30 cellular contexts compared by ENCODE assay signal in genomic region chr13:38743499-38743898, GRCh38. TPM values are rescaled to one million over a fixed set of nuclear protein-coding genes. Genes with fewer than 3 reads are reported as not detected.
"Had no signal": no experiment of that assay in that cellular context is flagged by ENCODE, and none has a peak within 500 bp of the region (broad histone marks: within the 10 kb centered on the region; RNA-seq: fewer than 3 reads in every experiment).

No MANE protein-coding gene starts in this region.

- DNase-seq: activated B cell treated with CpG ODN at 0.5 μM for 24 hours; activated CD4-positive, alpha-beta T cell treated with anti-CD3 and anti-CD28 coated beads for 36 hours; activated CD4-positive, alpha-beta T cell treated with anti-CD3 and anti-CD28 coated beads, Interleukin-2, amount 50 U/mL, for 4 hours; activated CD8-positive, alpha-beta memory T cell treated with anti-CD3 and anti-CD28 coated beads for 24 hours; activated CD8-positive, alpha-beta memory T cell treated with anti-CD3 and anti-CD28 coated beads, Interleukin-2, amount 50 U/mL, for 4 hours; activated naive CD4-positive, alpha-beta T cell; activated T-cell treated with anti-CD3 and anti-CD28 coated beads, Interleukin-2, amount 50 U/mL, for 4 hours; adrenal gland; brain microvascular endothelial cell; central memory CD4-positive, alpha-beta T cell; effector memory CD4-positive, alpha-beta T cell; glutamatergic neuron; hippocampal formation; retina; sigmoid colon; stimulated activated CD4-positive, alpha-beta T cell treated with anti-CD3 and anti-CD28 coated beads, Interleukin-2, amount 100 ng/mL, for 48 hours; stimulated activated CD8-positive, alpha-beta memory T cell treated with anti-CD3 and anti-CD28 coated beads, Interleukin-4, amount 100 ng/mL, for 48 hours; stimulated activated naive B cell treated with anti-CD40 and anti-IgM and Interleukin-4, amounts not matched to agents 10 μg/mL and 1 μg/mL and 100 μg/mL, for 72 hours; T1000; trophoblast cell; uterus had no signal

- H3K27me3 Mint-ChIP-seq: memory B cell; stimulated activated naive B cell treated with anti-CD40 and anti-IgM and Interleukin-4, amounts not matched to agents 10 μg/mL and 1 μg/mL and 100 μg/mL, for 72 hours had no signal

- H3K36me3 Mint-ChIP-seq: activated naive CD8-positive, alpha-beta T cell; memory B cell; stimulated activated naive B cell treated with anti-CD40 and anti-IgM and Interleukin-4, amounts not matched to agents 10 μg/mL and 1 μg/mL and 100 μg/mL, for 72 hours had no signal

- H3K4me3 Mint-ChIP-seq: activated B cell treated with CpG ODN at 0.5 μM for 24 hours; activated CD4-positive, alpha-beta T cell treated with anti-CD3 and anti-CD28 coated beads for 36 hours; activated naive CD8-positive, alpha-beta T cell; activated T-cell treated with anti-CD3 and anti-CD28 coated beads, Interleukin-2, amount 50 U/mL, for 4 hours; memory B cell; nephron; stimulated activated naive B cell treated with anti-CD40 and anti-IgM and Interleukin-4, amounts not matched to agents 10 μg/mL and 1 μg/mL and 100 μg/mL, for 72 hours had no signal

- H3K27ac Mint-ChIP-seq: activated B cell treated with CpG ODN at 0.5 μM for 24 hours; activated CD4-positive, alpha-beta T cell treated with anti-CD3 and anti-CD28 coated beads for 36 hours; activated naive CD8-positive, alpha-beta T cell; activated T-helper 2 cell treated with anti-CD3 and anti-CD28 coated beads, Interferon-gamma antibody, Interleukin-2, Interleukin-4, amounts not matched to agents 10 μg/mL and 5 μg/mL and 100 μg/mL, durations not matched to agents 14 hours and 24 hours and 36 hours; memory B cell; nephron; stimulated activated naive B cell treated with anti-CD40 and anti-IgM and Interleukin-4, amounts not matched to agents 10 μg/mL and 1 μg/mL and 100 μg/mL, for 72 hours had no signal

- H3K4me2 ChIP-seq: smooth muscle cell had no signal

- H3K4me1 ChIP-seq: adrenal gland, ascending aorta, uterus had no signal

- H3K9me3 Mint-ChIP-seq: activated B cell treated with CpG ODN at 0.5 μM for 24 hours; activated T-cell treated with anti-CD3 and anti-CD28 coated beads, Interleukin-2, amount 50 U/mL, for 4 hours; activated T-helper 2 cell treated with anti-CD3 and anti-CD28 coated beads, Interferon-gamma antibody, Interleukin-2, Interleukin-4, amounts not matched to agents 10 μg/mL and 5 μg/mL and 100 μg/mL, durations not matched to agents 14 hours and 24 hours and 36 hours; memory B cell; nephron; stimulated activated naive B cell treated with anti-CD40 and anti-IgM and Interleukin-4, amounts not matched to agents 10 μg/mL and 1 μg/mL and 100 μg/mL, for 72 hours had no signal

- H3K27me3 ChIP-seq: adrenal gland, ascending aorta, brain microvascular endothelial cell, esophagus muscularis mucosa, sigmoid colon, uterus had no signal

- H3K36me3 ChIP-seq: adrenal gland, ascending aorta, brain microvascular endothelial cell, esophagus muscularis mucosa, sigmoid colon, uterus had no signal

- H3K27ac ChIP-seq: adrenal gland, ascending aorta, brain microvascular endothelial cell, esophagus muscularis mucosa, sigmoid colon, uterus had no signal

- ATAC-seq: activated CD4-positive, alpha-beta T cell treated with anti-CD3 and anti-CD28 coated beads for 36 hours; activated T-cell treated with anti-CD3 and anti-CD28 coated beads, Interleukin-2, amount 50 U/mL, for 4 hours; stimulated activated naive B cell treated with anti-CD40 and anti-IgM and Interleukin-4, amounts not matched to agents 10 μg/mL and 1 μg/mL and 100 μg/mL, for 72 hours had no signal

- H3K9me3 ChIP-seq: adrenal gland, ascending aorta, esophagus muscularis mucosa, sigmoid colon, uterus had no signal

- H3K4me3 ChIP-seq: adrenal gland, ascending aorta, esophagus muscularis mucosa, sigmoid colon, smooth muscle cell, uterus had no signal

- H3K4me1 Mint-ChIP-seq: activated B cell treated with CpG ODN at 0.5 μM for 24 hours; activated CD4-positive, alpha-beta T cell treated with anti-CD3 and anti-CD28 coated beads for 36 hours; memory B cell; stimulated activated naive B cell treated with anti-CD40 and anti-IgM and Interleukin-4, amounts not matched to agents 10 μg/mL and 1 μg/mL and 100 μg/mL, for 72 hours had no signal

RNA-seq across cellular contexts. Expression of gene FREM2, which starts 56.6 kb away (rescaled TPM):
- total RNA-seq: activated B cell treated with CpG ODN at 0.5 μM for 24 hours; activated CD4-positive, alpha-beta T cell treated with anti-CD3 and anti-CD28 coated beads for 36 hours; ascending aorta; dermis microvascular lymphatic vessel endothelial cell; osteoblast had no signal
- polyA plus RNA-seq: smooth muscle cell had no signal
